Comparison of ENCODE assay signal across 8 cellular contexts in genomic region chr19:49676690-49677231, GRCh38. TPM values are rescaled to one million over a fixed set of nuclear protein-coding genes. Genes with fewer than 3 reads are reported as not detected.
DNase-seq lines count a peak whose midpoint lies in the region; ATAC-seq and TF ChIP-seq lines count a peak whose summit lies in the region.

No MANE protein-coding gene starts in this region.

- ATAC-seq in GM21528 (IDR thresholded peaks at IDR 0.05; ENCODE audit: low FRiP score, unreplicated experiment), result peak; percentile 71

- H3K36me3 Mint-ChIP-seq in Caco-2 (ENCODE audit: insufficient read depth, unreplicated experiment), result peaks cover 65% of the 10 kb centered on the region

- peak overlapping the region; percentile 42; the same call in 1 of the 2 replicates for H2AFZ ChIP-seq in OCI-LY3 (ENCODE audit: low read depth, low read length)

- peak overlapping the region; percentile 98 for H3K4me2 ChIP-seq in OCI-LY3 (ENCODE audit: low read length)

- no peaks in the 10 kb centered on the region; the same call in 1 of the 2 replicates for H3K36me3 ChIP-seq in Caco-2 (ENCODE audit: control insufficient read depth, insufficient read depth, low read length)
- H3K36me3 ChIP-seq in OCI-LY3 (replicated peaks; ENCODE audit: low read depth, low read length), result peaks cover 19% of the 10 kb centered on the region

- intact Hi-C loops in Caco-2 (cut with micrococcal nuclease; ENCODE audit: unreplicated experiment), result loop anchor here (1.0 to 5.0 kb wide), 5 partner anchors 11 to 191 kb away; partner anchors contain the start of genes AP2A1, BCL2L12, IRF3 and PNKP

- peaks cover 19% of the 10 kb centered on the region for H3K4me1 Mint-ChIP-seq in Caco-2 (ENCODE audit: low read depth, unreplicated experiment)

- H3K27me3 Mint-ChIP-seq in Caco-2 (ENCODE audit: insufficient read depth, unreplicated experiment), result no peaks in the 10 kb centered on the region

- H3K4me3 Mint-ChIP-seq in Caco-2 (ENCODE audit: unreplicated experiment), result peak overlapping the region; percentile 78

- DNase-seq in Caco-2 (peak; percentile 100), HuH-7.5 (ENCODE audit: low spot score) (peak; percentile 99), activated T-cell treated with anti-CD3 and anti-CD28 coated beads for 4 hours (peak; percentile 96), epithelial cell of esophagus (ENCODE audit: low read depth) (peak; percentile 100), middle frontal gyrus (ENCODE audit: extremely low spot score, low spot score) (peak; percentile 100)
- DNase-seq in stimulated activated CD8-positive, alpha-beta memory T cell treated with anti-CD3 and anti-CD28 coated beads, Interleukin-2, amount 100 ng/mL, for 1 hour (ENCODE audit: low read depth in 2 of 2), result peak; percentile 95 to 96

- H3K9ac ChIP-seq in OCI-LY3 (ENCODE audit: low read length), result peak overlapping the region; percentile 99

- H3K27ac Mint-ChIP-seq in Caco-2 (ENCODE audit: unreplicated experiment), result peak overlapping the region; percentile 99

- POLR2A ChIA-PET in Caco-2 (lab: Charles Lee), result interaction anchor here (0.6 to 2.9 kb wide), 13 partner anchors 9 to 1171 kb away, joined by 3 to 50 read pairs (median 5); partner anchors contain the start of genes AP2A1, BCL2L12, IRF3 and NOSIP

- H3K4me1 ChIP-seq in Caco-2 (peaks cover 22% of the 10 kb centered on the region), OCI-LY3 (ENCODE audit: low read length) (peaks cover 49% of the 10 kb centered on the region)

- CTCF ChIA-PET in Caco-2 (lab: Charles Lee), result interaction anchor here (0.5 to 1.9 kb wide), 12 partner anchors 12 to 213 kb away, joined by 3 to 14 read pairs (median 6); partner anchors contain the start of genes AP2A1, PRRG2, RRAS and SCAF1

- peaks cover 47% of the 10 kb centered on the region for H3K79me2 ChIP-seq in OCI-LY3 (ENCODE audit: low read length)

- BruUV-seq in Caco-2 (replicated peaks; lab: Mats Ljungman, UMichigan), result no TSS peak

- H3K9me3 ChIP-seq in Caco-2 (no peaks in the 10 kb centered on the region), OCI-LY3 (ENCODE audit: insufficient read depth, low read length) (no peaks in the 10 kb centered on the region)

- no peaks in the 10 kb centered on the region for H3K9me3 Mint-ChIP-seq in Caco-2 (ENCODE audit: unreplicated experiment)

- H4K20me1 ChIP-seq in OCI-LY3 (ENCODE audit: insufficient read depth, low read length), result peaks cover 30% of the 10 kb centered on the region

- no peak for TF ChIP-seq CTCF in Caco-2 (IDR thresholded peaks at IDR 0.05; ENCODE audit: insufficient read depth in 1 of 2, low read depth in 1 of 2, low read length in 1 of 2, severe bottlenecking in 1 of 2, unreplicated experiment in 1 of 2)
- no peak for TF ChIP-seq CTCF in OCI-LY3 (IDR thresholded peaks at IDR 0.05; ENCODE audit: low read depth, low read length)
- TF ChIP-seq CTCF in epithelial cell of esophagus (IDR thresholded peaks at IDR 0.05; ENCODE audit: insufficient read depth, low read depth, low read length, missing control alignments), result no peak

- peak overlapping the region; percentile 95 for H3K27ac ChIP-seq in OCI-LY3 (ENCODE audit: low read length)

- H3K4me3 ChIP-seq in Caco-2 (ENCODE audit: low read depth, low read length) (peak overlapping the region; percentile 100), OCI-LY3 (ENCODE audit: low read length) (peak overlapping the region; percentile 90), epithelial cell of esophagus (ENCODE audit: low read length) (peak overlapping the region; percentile 95)

- H3K27me3 ChIP-seq in Caco-2 (replicated peaks; ENCODE audit: control insufficient read depth, insufficient read depth, low read length) (no peaks in the 10 kb centered on the region), OCI-LY3 (ENCODE audit: low read depth, low read length) (no peaks in the 10 kb centered on the region)

RNA-seq across cellular contexts. Expression of gene PRMT1, which starts 0.3 kb away (rescaled TPM):
- total RNA-seq in Caco-2 (2022), result 326 and 343 TPM in 2 replicates

RNA-seq across cellular contexts. Expression of gene BCL2L12, which starts 11.0 kb away (rescaled TPM):
- total RNA-seq in Caco-2 (2022), result 103 and 111 TPM in 2 replicates

RNA-seq across cellular contexts. Expression of gene IRF3, which starts 11.1 kb away (rescaled TPM):
- 125 and 131 TPM in 2 replicates for total RNA-seq in Caco-2 (2022)

RNA-seq across cellular contexts. Expression of gene ADM5, which starts 12.6 kb away (rescaled TPM):
- total RNA-seq in Caco-2 (2022), result 8.5 and 10.4 TPM in 2 replicates

RNA-seq across cellular contexts. Expression of gene CPT1C, which starts 14.2 kb away (rescaled TPM):
- 1.9 and 2.0 TPM in 2 replicates for total RNA-seq in Caco-2 (2022)

Comparison
In these comparisons a context has a peak if more than half of its experiments do, and no peak if none do; other contexts are left out.
1. Peak in every context shown above with its lines: DNase-seq, ATAC-seq, H3K4me3 ChIP-seq and H3K27ac ChIP-seq.